ENCODE assay signal across 15 cellular contexts in the genomic region with DNA sequence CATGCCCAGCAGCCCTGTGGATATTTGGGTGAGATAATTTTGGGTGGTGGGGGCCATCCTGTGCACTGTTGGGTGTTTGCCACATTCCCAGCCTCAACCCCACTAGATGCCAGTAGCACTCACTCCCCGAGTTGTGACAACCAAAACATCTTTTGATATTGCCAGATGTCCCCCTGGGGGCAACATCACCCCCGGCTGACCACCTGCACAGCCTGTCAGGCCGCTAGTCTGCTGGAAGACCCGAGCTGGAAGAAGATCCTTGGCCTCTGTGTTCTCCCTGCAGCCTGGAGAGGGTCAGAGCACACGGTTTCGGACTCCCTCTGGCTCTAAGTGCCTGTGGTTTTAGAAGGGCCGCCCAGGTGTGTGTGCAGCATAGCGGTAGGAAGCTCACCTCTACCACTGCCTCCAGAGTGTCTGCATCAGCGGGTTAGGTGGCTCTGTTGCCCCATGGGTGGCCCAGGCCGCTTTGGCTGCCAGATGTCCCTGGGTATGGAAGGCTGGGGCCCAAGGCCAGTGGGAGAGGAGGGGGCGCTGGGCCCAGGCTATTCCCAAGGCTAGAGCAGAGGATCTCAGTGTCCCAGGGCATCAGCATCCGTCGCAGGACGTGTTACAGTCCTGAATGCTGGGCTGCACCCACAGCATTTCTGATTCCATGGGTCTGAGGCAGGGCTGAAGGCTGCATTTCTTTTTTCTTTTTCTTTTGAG.
DNase-seq lines count a peak whose midpoint lies in the region; ATAC-seq and TF ChIP-seq lines count a peak whose summit lies in the region.
"Had no signal": no experiment of that assay in that cellular context is flagged by ENCODE, and none has a peak within 500 bp of the region (broad histone marks: within the 10 kb centered on the region; RNA-seq: fewer than 3 reads in every experiment).

No MANE protein-coding gene starts in this region.

- TF ChIP-seq EP300 in SK-N-SH (IDR thresholded peaks at IDR 0.05; ENCODE audit: borderline replicate concordance in 1 of 2, low read depth in 1 of 2, low read length in 1 of 2) (no peak), transverse colon (IDR thresholded peaks at IDR 0.05; ENCODE audit: low read depth) (no peak)

- no peak for TF ChIP-seq RAD21 in SK-N-SH (IDR thresholded peaks at IDR 0.05; ENCODE audit: low read length)

- H3K4me3 ChIP-seq in SK-N-SH (ENCODE audit: low read depth in 2 of 2, low read length in 1 of 2) (no peak overlapping the region), transverse colon (no peak overlapping the region)
- H3K4me3 ChIP-seq: HAP-1 had no signal

- H3K9me3 Mint-ChIP-seq in CD14-positive monocyte = peaks cover 4 to 18% (median 12%) of the 10 kb centered on the region in 7 donors
- H3K9me3 Mint-ChIP-seq in T-helper 2 cell treated with Interferon-gamma antibody and Interleukin-4, amounts not matched to agents 5 μg/mL and 100 μg/mL, for 36 hours = peaks cover 10% of the 10 kb centered on the region
- no peaks in the 10 kb centered on the region for H3K9me3 Mint-ChIP-seq in mesothelial cell of epicardium
- H3K9me3 Mint-ChIP-seq: activated naive CD4-positive, alpha-beta T cell treated with anti-CD3 and anti-CD28 coated beads, Interleukin-2, amount 50 U/mL, for 24 hours had no signal

- 82% methylated on average over 5 of the region's 14 CpGs for WGBS in SK-N-SH (ENCODE audit: low lambda C conversion rate)
- 94% methylated on average over 9 of the region's 14 CpGs; no CpG with 5 or more reads in 1 of the 2 donors for WGBS in transverse colon (ENCODE audit: low coverage in 1 of 2), 2 donors

- H3K4me1 ChIP-seq in SK-N-SH (ENCODE audit: control insufficient read depth in 1 of 2, insufficient read depth in 2 of 2, low read depth in 1 of 2, low read length in 1 of 2) = peaks cover 0 to 42% of the 10 kb centered on the region in 2 experiments; a peak in 3 of 4 replicates
- H3K4me1 ChIP-seq in transverse colon = peaks cover 13 to 25% (median 22%) of the 10 kb centered on the region in 4 donors
- H3K4me1 ChIP-seq: HAP-1 had no signal

- TF ChIP-seq POLR2A in transverse colon (IDR thresholded peaks at IDR 0.05) = no peak

- H3K4me2 ChIP-seq in SK-N-SH = no peak overlapping the region

- in situ Hi-C loops in transverse colon (cut with MboI; ENCODE audit: low pct_ligation_motif_present in 1 of 4, low pct_unique_long_range_greater_than_20kb in 1 of 4, low sequenced_read_pairs in 3 of 4) = loop anchor here in 2 of 4 donors (10.0 to 25.0 kb wide), 2 partner anchors 187 to 295 kb away; no protein-coding TSS in a partner anchor

- intact Hi-C loops in CD14-positive monocyte (cut with micrococcal nuclease) = loop anchor here (5.0 kb wide), 1 partner anchor 195 kb away; a partner anchor contains a TSS
- intact Hi-C loops in transverse colon (cut with DNase I; ENCODE audit: low total_unique reads) = no loop called here

- H3K27ac Mint-ChIP-seq in CD14-positive monocyte = peak overlapping the region in 1 of 7 donors; percentile 79
- H3K27ac Mint-ChIP-seq in T-helper 2 cell treated with Interferon-gamma antibody and Interleukin-4, amounts not matched to agents 5 μg/mL and 100 μg/mL, for 36 hours = peak overlapping the region; percentile 17
- no peak overlapping the region for H3K27ac Mint-ChIP-seq in mesothelial cell of epicardium
- H3K27ac Mint-ChIP-seq: activated naive CD4-positive, alpha-beta T cell treated with anti-CD3 and anti-CD28 coated beads, Interleukin-2, amount 50 U/mL, for 24 hours; stimulated activated naive CD8-positive, alpha-beta T cell treated with anti-CD3 and anti-CD28 coated beads, Interleukin-15, Interleukin-2, amounts not matched to agents 100 ng/mL and 50 ng/mL, for 24 hours had no signal

- TF ChIP-seq CTCF in SK-N-SH (IDR thresholded peaks at IDR 0.05) (no peak), CD14-positive monocyte (IDR thresholded peaks at IDR 0.05) (no peak), mesothelial cell of epicardium (IDR thresholded peaks at IDR 0.05; ENCODE audit: unreplicated experiment) (no peak), transverse colon (IDR thresholded peaks at IDR 0.05) (no peak)

- H3K27me3 ChIP-seq in SK-N-SH (ENCODE audit: insufficient read depth) = no peaks in the 10 kb centered on the region
- no peaks in the 10 kb centered on the region for H3K27me3 ChIP-seq in transverse colon

- no peak overlapping the region for H3K9ac ChIP-seq in SK-N-SH

- no peaks in the 10 kb centered on the region for H3K9me2 ChIP-seq in SK-N-SH

- POLR2A ChIA-PET in SK-N-SH (lab: Yijun Ruan, JAX) = no interaction called here

- H3K27ac ChIP-seq in SK-N-SH (ENCODE audit: low read depth in 2 of 2, low read length in 1 of 2) = peak overlapping the region in 1 of 2 experiments; percentile 82; a peak in 1 of 4 replicates
- H3K27ac ChIP-seq in transverse colon = no peak overlapping the region

- H2AFZ ChIP-seq in SK-N-SH (ENCODE audit: low read depth) = no peak overlapping the region

- H4K20me1 ChIP-seq in SK-N-SH (ENCODE audit: insufficient read depth) = peaks cover 8% of the 10 kb centered on the region; the same call in 1 of the 2 replicates

- no peak for DNase-seq in SK-N-SH
- DNase-seq in CD14-positive monocyte (ENCODE audit: low spot score) = peak; percentile 20
- no peak for DNase-seq in T-helper 2 cell treated with Interferon-gamma antibody and Interleukin-4, amounts not matched to agents 5 μg/mL and 100 μg/mL, for 36 hours (ENCODE audit: low spot score)
- peak; percentile 7 to 34 for DNase-seq in mesothelial cell of epicardium (ENCODE audit: low spot score in 2 of 2, unreplicated experiment in 2 of 2)
- no peak for DNase-seq in NCI-H2171 treated with DMSO at 0.1 percent for 48 hours (lab: John Stamatoyannopoulos, UW)
- DNase-seq in NCI-H510A (lab: John Stamatoyannopoulos, UW) = no peak
- no peak for DNase-seq in transverse colon
- DNase-seq: ACHN; effector memory CD4-positive, alpha-beta T cell; NCI-H1092 treated with DMSO at 0.1 percent for 48 hours had no signal

- peaks cover under 1 to 12% (median 6%) of the 10 kb centered on the region in 3 donors for H3K27me3 Mint-ChIP-seq in CD14-positive monocyte (ENCODE audit: low read depth in 3 of 3)
- peaks cover 3% of the 10 kb centered on the region for H3K27me3 Mint-ChIP-seq in T-helper 2 cell treated with Interferon-gamma antibody and Interleukin-4, amounts not matched to agents 5 μg/mL and 100 μg/mL, for 36 hours (ENCODE audit: low read depth)
- no peaks in the 10 kb centered on the region for H3K27me3 Mint-ChIP-seq in mesothelial cell of epicardium (ENCODE audit: low read depth)
- H3K27me3 Mint-ChIP-seq: activated naive CD4-positive, alpha-beta T cell treated with anti-CD3 and anti-CD28 coated beads, Interleukin-2, amount 50 U/mL, for 24 hours; stimulated activated naive CD8-positive, alpha-beta T cell treated with anti-CD3 and anti-CD28 coated beads, Interleukin-15, Interleukin-2, amounts not matched to agents 100 ng/mL and 50 ng/mL, for 24 hours had no signal

- CTCF ChIA-PET in SK-N-SH (lab: Yijun Ruan, JAX) = interaction anchor here (0.8 to 3.7 kb wide), 3 partner anchors 13 to 136 kb away, joined by 3 to 24 read pairs (median 3); no protein-coding TSS in a partner anchor

- H3K79me2 ChIP-seq in SK-N-SH (ENCODE audit: insufficient read depth) = no peaks in the 10 kb centered on the region

- H3K4me3 Mint-ChIP-seq in CD14-positive monocyte = no peak overlapping the region
- H3K4me3 Mint-ChIP-seq in T-helper 2 cell treated with Interferon-gamma antibody and Interleukin-4, amounts not matched to agents 5 μg/mL and 100 μg/mL, for 36 hours = no peak overlapping the region
- no peak overlapping the region for H3K4me3 Mint-ChIP-seq in mesothelial cell of epicardium
- H3K4me3 Mint-ChIP-seq: activated naive CD4-positive, alpha-beta T cell treated with anti-CD3 and anti-CD28 coated beads, Interleukin-2, amount 50 U/mL, for 24 hours; IgD-negative memory B cell; stimulated activated naive CD8-positive, alpha-beta T cell treated with anti-CD3 and anti-CD28 coated beads, Interleukin-15, Interleukin-2, amounts not matched to agents 100 ng/mL and 50 ng/mL, for 24 hours had no signal

- H3K4me1 Mint-ChIP-seq in CD14-positive monocyte (peaks cover 7% of the 10 kb centered on the region), mesothelial cell of epicardium (peaks cover 30% of the 10 kb centered on the region)
- peaks cover 3% of the 10 kb centered on the region for H3K4me1 Mint-ChIP-seq in T-helper 2 cell treated with Interferon-gamma antibody and Interleukin-4, amounts not matched to agents 5 μg/mL and 100 μg/mL, for 36 hours (ENCODE audit: low read depth)

- H3F3A ChIP-seq in SK-N-SH (replicated peaks; ENCODE audit: insufficient read depth) = no peaks in the 10 kb centered on the region

- H3K36me3 Mint-ChIP-seq in CD14-positive monocyte (no peaks in the 10 kb centered on the region), mesothelial cell of epicardium (no peaks in the 10 kb centered on the region)
- no peaks in the 10 kb centered on the region for H3K36me3 Mint-ChIP-seq in T-helper 2 cell treated with Interferon-gamma antibody and Interleukin-4, amounts not matched to agents 5 μg/mL and 100 μg/mL, for 36 hours (ENCODE audit: low read depth)
- H3K36me3 Mint-ChIP-seq: activated naive CD4-positive, alpha-beta T cell treated with anti-CD3 and anti-CD28 coated beads, Interleukin-2, amount 50 U/mL, for 24 hours had no signal

- H3K36me3 ChIP-seq in SK-N-SH (replicated peaks in 1 of 2; ENCODE audit: control insufficient read depth in 1 of 2, insufficient read depth in 2 of 2, low read length in 1 of 2) (no peaks in the 10 kb centered on the region), transverse colon (no peaks in the 10 kb centered on the region)
- H3K36me3 ChIP-seq: HAP-1 had no signal

- no peaks in the 10 kb centered on the region for H3K9me3 ChIP-seq in SK-N-SH
- H3K9me3 ChIP-seq in transverse colon = no peaks in the 10 kb centered on the region
- H3K9me3 ChIP-seq: HAP-1 had no signal

- no peak for ATAC-seq in SK-N-SH treated with all-trans-retinoic acid at 6 μM for 48 hours

TF ChIP-seq in SK-N-SH, 30 proteins besides CTCF, POLR2A, EP300 and RAD21:
- peak; percentile 33; the same call in 1 of the 2 replicates for TF ChIP-seq FOXJ3 (CRISPR knock-in tag; IDR thresholded peaks at IDR 0.05)
- no peak for TF ChIP-seq MXI1 (IDR thresholded peaks at IDR 0.05; ENCODE audit: low read depth, low read length)

TF ChIP-seq in SK-N-SH treated with all-trans-retinoic acid at 6 μM for 48 hours, 23 proteins besides CTCF, POLR2A, EP300 and RAD21:
- no peak for TF ChIP-seq ARNTL (CRISPR knock-in tag; IDR thresholded peaks at IDR 0.05; ENCODE audit: borderline replicate concordance, low read depth)
- no peak for TF ChIP-seq TOX (CRISPR knock-in tag; IDR thresholded peaks at IDR 0.05; ENCODE audit: borderline replicate concordance)

Comparison
In these comparisons a context has a peak if more than half of its experiments do, and no peak if none do; other contexts are left out.
1. DNase-seq: peak in CD14-positive monocyte (single experiment) and mesothelial cell of epicardium (2 of 2); none in SK-N-SH (single experiment), T-helper 2 cell treated with Interferon-gamma antibody and Interleukin-4, amounts not matched to agents 5 μg/mL and 100 μg/mL, for 36 hours (single experiment), NCI-H2171 treated with DMSO at 0.1 percent for 48 hours (single experiment), NCI-H510A (single experiment) and transverse colon (single experiment).